In genomic region chr15:78944669-78945407, GRCh38 we compare ENCODE assay signal across 8 cellular contexts. TPM values are rescaled to one million over a fixed set of nuclear protein-coding genes. Genes with fewer than 3 reads are reported as not detected.
DNase-seq lines count a peak whose midpoint lies in the region; ATAC-seq and TF ChIP-seq lines count a peak whose summit lies in the region.

TSS of gene CTSH (minus strand) at chr15:78945046. CDS start at chr15:78944981, 65 bp downstream.

- no peaks in the 10 kb centered on the region for H3K36me3 Mint-ChIP-seq in activated naive CD8-positive, alpha-beta T cell treated with anti-CD3 and anti-CD28 coated beads, Interleukin-2, amount 10 ng/mL, durations not matched to agents 7 days and 5 days
- no peaks in the 10 kb centered on the region for H3K36me3 Mint-ChIP-seq in type B pancreatic cell

- DNase-seq in DMS153 (lab: John Stamatoyannopoulos, UW) (peak; percentile 38), KBM-7 (peak; percentile 51), left cardiac atrium (peak; percentile 83), posterior vena cava (ENCODE audit: low spot score) (peak; percentile 92), type B pancreatic cell (ENCODE audit: extremely low spot score, unreplicated experiment) (peak; percentile 84)
- peak; percentile 85 for DNase-seq in activated naive CD8-positive, alpha-beta T cell treated with anti-CD3 and anti-CD28 coated beads, Interleukin-2, amount 10 ng/mL, durations not matched to agents 7 days and 5 days

- no peak within 1 kb of the TSS for H3K27ac Mint-ChIP-seq in activated naive CD8-positive, alpha-beta T cell treated with anti-CD3 and anti-CD28 coated beads, Interleukin-2, amount 10 ng/mL, durations not matched to agents 7 days and 5 days
- H3K27ac Mint-ChIP-seq in type B pancreatic cell, result peak within 1 kb of the TSS; percentile 77

- POLR2A ChIA-PET in activated naive CD8-positive, alpha-beta T cell treated with anti-CD3 and anti-CD28 coated beads, Interleukin-2, amount 10 ng/mL, durations not matched to agents 7 days and 5 days (lab: Charles Lee), result no interaction called here

- peaks cover 36% of the 10 kb centered on the region for H3K27me3 Mint-ChIP-seq in activated naive CD8-positive, alpha-beta T cell treated with anti-CD3 and anti-CD28 coated beads, Interleukin-2, amount 10 ng/mL, durations not matched to agents 7 days and 5 days
- H3K27me3 Mint-ChIP-seq in type B pancreatic cell, result peaks cover 23% of the 10 kb centered on the region

- ATAC-seq in GM21528 (IDR thresholded peaks at IDR 0.05; ENCODE audit: low FRiP score, unreplicated experiment) (peak; percentile 48), SK-N-SH treated with all-trans-retinoic acid at 6 μM for 48 hours (peak; percentile 89), left cardiac atrium (peak; percentile 95 to 97)
- peak; percentile 86 for ATAC-seq in activated naive CD8-positive, alpha-beta T cell treated with anti-CD3 and anti-CD28 coated beads, Interleukin-2, amount 10 ng/mL, durations not matched to agents 7 days and 5 days (ENCODE audit: low read depth)

- in situ Hi-C loops in KBM-7 (cut with MboI; ENCODE audit: low pct_unique_long_range_greater_than_20kb, low sequenced_read_pairs), result no loop called here

- H3K9me3 Mint-ChIP-seq in activated naive CD8-positive, alpha-beta T cell treated with anti-CD3 and anti-CD28 coated beads, Interleukin-2, amount 10 ng/mL, durations not matched to agents 7 days and 5 days, result no peaks in the 10 kb centered on the region
- H3K9me3 Mint-ChIP-seq in type B pancreatic cell, result no peaks in the 10 kb centered on the region

- H3K4me1 Mint-ChIP-seq in activated naive CD8-positive, alpha-beta T cell treated with anti-CD3 and anti-CD28 coated beads, Interleukin-2, amount 10 ng/mL, durations not matched to agents 7 days and 5 days, result peaks cover 5% of the 10 kb centered on the region
- H3K4me1 Mint-ChIP-seq in type B pancreatic cell (ENCODE audit: unreplicated experiment), result peaks cover 3% of the 10 kb centered on the region

- intact Hi-C loops in left cardiac atrium (cut with DNase I) (no loop called here), posterior vena cava (cut with DNase I) (loop anchor here in 1 of 2 donors (5.0 kb wide), 1 partner anchor 1902 kb away; no protein-coding TSS in a partner anchor)

- H3K4me3 Mint-ChIP-seq in activated naive CD8-positive, alpha-beta T cell treated with anti-CD3 and anti-CD28 coated beads, Interleukin-2, amount 10 ng/mL, durations not matched to agents 7 days and 5 days, result peak within 1 kb of the TSS; percentile 77
- H3K4me3 Mint-ChIP-seq in type B pancreatic cell, result peak within 1 kb of the TSS; percentile 84

- TF ChIP-seq CTCF in type B pancreatic cell (conservative IDR thresholded peaks at IDR 0.05), result no peak

TF ChIP-seq in SK-N-SH treated with all-trans-retinoic acid at 6 μM for 48 hours, 23 proteins besides CTCF, POLR2A, EP300 and RAD21:
- TF ChIP-seq, protein P1, sequence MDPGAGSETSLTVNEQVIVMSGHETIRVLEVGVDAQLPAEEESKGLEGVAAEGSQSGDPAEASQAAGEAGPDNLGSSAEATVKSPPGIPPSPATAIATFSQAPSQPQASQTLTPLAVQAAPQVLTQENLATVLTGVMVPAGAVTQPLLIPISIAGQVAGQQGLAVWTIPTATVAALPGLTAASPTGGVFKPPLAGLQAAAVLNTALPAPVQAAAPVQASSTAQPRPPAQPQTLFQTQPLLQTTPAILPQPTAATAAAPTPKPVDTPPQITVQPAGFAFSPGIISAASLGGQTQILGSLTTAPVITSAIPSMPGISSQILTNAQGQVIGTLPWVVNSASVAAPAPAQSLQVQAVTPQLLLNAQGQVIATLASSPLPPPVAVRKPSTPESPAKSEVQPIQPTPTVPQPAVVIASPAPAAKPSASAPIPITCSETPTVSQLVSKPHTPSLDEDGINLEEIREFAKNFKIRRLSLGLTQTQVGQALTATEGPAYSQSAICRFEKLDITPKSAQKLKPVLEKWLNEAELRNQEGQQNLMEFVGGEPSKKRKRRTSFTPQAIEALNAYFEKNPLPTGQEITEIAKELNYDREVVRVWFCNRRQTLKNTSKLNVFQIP (CRISPR knock-in tag; IDR thresholded peaks at IDR 0.05; ENCODE audit: borderline replicate concordance, low read depth), result no peak
- TF ChIP-seq TCF4 (CRISPR knock-in tag; IDR thresholded peaks at IDR 0.05; ENCODE audit: borderline replicate concordance), result no peak
- no peak for TF ChIP-seq SNAI2 (CRISPR knock-in tag; IDR thresholded peaks at IDR 0.05)
- no peak for TF ChIP-seq RARB (CRISPR knock-in tag; IDR thresholded peaks at IDR 0.05)
- TF ChIP-seq ARNTL (CRISPR knock-in tag; IDR thresholded peaks at IDR 0.05; ENCODE audit: borderline replicate concordance, low read depth), result no peak
- no peak for TF ChIP-seq ZFP3 (CRISPR knock-in tag; IDR thresholded peaks at IDR 0.05)
- TF ChIP-seq ZNF70 (CRISPR knock-in tag; IDR thresholded peaks at IDR 0.05), result no peak
- TF ChIP-seq TOX (CRISPR knock-in tag; IDR thresholded peaks at IDR 0.05; ENCODE audit: borderline replicate concordance), result no peak

RNA-seq across cellular contexts. Expression of gene CTSH, which starts in this region (rescaled TPM):
- 10 to 100 TPM; 31.5 to 33.9 TPM for total RNA-seq in activated naive CD8-positive, alpha-beta T cell treated with anti-CD3 and anti-CD28 coated beads, Interleukin-2, amount 10 ng/mL, durations not matched to agents 7 days and 5 days
- total RNA-seq in left cardiac atrium (10 to 100 TPM; 41.6 to 74.3 TPM), posterior vena cava (100 to 1,000 TPM in 1 of 2 donors, 10 to 100 TPM in 1; 40.0 to 129 TPM), type B pancreatic cell (ENCODE audit: low replicate concordance) (55.4 and 77.1 TPM in 2 replicates)

Comparison
In these comparisons a context has a peak if more than half of its experiments do, and no peak if none do; other contexts are left out.
1. Peak in every context shown above with its lines: DNase-seq and ATAC-seq.
2. DNase-seq: peak in every context shown above with its lines; median percentile 92 in posterior vena cava; 85 in activated naive CD8-positive, alpha-beta T cell treated with anti-CD3 and anti-CD28 coated beads, Interleukin-2, amount 10 ng/mL, durations not matched to agents 7 days and 5 days; 84 in type B pancreatic cell; 83 in left cardiac atrium; 51 in KBM-7; 38 in DMS153.